Comparison of ENCODE assay signal across 1 cellular context in the genomic region with DNA sequence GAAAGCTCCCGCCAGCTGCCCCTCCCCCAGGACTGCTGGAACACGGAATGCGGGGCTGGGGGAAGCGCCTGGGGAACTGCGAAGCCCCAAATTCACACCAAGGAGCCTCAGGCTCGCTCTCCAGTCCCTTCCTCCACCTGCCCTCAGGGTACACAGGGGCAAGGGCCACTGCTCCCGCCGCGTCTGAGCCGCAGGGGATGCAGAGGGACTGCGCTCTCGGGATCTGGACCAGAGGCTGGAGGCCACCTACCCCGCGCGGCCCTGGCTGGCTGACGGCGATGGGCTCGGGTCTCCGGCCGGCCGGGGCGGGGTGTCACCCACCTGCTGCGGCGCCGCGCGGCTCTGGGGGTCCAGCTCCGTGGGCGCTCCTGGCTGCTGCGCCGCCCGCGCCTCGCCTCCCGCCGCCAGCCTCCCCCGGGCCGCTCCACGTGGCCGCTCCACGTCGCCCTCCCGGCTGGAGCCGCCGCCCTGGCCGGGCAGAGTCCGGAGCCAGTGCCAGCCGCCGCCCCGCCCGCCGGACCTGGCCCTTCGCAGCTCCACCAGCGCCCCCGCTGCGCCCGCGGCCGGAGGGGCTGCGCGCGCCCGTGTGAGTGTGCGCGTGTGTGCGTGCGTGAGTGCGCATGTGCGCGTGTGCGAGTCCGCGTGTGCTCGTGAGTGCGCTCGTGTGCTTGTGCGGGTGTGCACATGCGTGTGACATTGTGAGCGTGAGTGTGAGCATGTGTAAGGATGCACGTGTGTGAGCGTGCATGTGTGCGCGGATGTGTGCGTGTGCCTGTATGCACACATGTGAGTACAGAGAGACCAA.
TF ChIP-seq lines count a peak whose summit lies in the region.

A gene with protein sequence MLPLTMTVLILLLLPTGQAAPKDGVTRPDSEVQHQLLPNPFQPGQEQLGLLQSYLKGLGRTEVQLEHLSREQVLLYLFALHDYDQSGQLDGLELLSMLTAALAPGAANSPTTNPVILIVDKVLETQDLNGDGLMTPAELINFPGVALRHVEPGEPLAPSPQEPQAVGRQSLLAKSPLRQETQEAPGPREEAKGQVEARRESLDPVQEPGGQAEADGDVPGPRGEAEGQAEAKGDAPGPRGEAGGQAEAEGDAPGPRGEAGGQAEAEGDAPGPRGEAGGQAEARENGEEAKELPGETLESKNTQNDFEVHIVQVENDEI (minus strand): TSS at position 604 of the 805 bp plus-strand sequence. CDS start 14,762 bp downstream, outside the sequence.

TF ChIP-seq in GM23338, 12 proteins besides CTCF, POLR2A, EP300 and RAD21 (continued from another document):
- TF ChIP-seq, protein P1, sequence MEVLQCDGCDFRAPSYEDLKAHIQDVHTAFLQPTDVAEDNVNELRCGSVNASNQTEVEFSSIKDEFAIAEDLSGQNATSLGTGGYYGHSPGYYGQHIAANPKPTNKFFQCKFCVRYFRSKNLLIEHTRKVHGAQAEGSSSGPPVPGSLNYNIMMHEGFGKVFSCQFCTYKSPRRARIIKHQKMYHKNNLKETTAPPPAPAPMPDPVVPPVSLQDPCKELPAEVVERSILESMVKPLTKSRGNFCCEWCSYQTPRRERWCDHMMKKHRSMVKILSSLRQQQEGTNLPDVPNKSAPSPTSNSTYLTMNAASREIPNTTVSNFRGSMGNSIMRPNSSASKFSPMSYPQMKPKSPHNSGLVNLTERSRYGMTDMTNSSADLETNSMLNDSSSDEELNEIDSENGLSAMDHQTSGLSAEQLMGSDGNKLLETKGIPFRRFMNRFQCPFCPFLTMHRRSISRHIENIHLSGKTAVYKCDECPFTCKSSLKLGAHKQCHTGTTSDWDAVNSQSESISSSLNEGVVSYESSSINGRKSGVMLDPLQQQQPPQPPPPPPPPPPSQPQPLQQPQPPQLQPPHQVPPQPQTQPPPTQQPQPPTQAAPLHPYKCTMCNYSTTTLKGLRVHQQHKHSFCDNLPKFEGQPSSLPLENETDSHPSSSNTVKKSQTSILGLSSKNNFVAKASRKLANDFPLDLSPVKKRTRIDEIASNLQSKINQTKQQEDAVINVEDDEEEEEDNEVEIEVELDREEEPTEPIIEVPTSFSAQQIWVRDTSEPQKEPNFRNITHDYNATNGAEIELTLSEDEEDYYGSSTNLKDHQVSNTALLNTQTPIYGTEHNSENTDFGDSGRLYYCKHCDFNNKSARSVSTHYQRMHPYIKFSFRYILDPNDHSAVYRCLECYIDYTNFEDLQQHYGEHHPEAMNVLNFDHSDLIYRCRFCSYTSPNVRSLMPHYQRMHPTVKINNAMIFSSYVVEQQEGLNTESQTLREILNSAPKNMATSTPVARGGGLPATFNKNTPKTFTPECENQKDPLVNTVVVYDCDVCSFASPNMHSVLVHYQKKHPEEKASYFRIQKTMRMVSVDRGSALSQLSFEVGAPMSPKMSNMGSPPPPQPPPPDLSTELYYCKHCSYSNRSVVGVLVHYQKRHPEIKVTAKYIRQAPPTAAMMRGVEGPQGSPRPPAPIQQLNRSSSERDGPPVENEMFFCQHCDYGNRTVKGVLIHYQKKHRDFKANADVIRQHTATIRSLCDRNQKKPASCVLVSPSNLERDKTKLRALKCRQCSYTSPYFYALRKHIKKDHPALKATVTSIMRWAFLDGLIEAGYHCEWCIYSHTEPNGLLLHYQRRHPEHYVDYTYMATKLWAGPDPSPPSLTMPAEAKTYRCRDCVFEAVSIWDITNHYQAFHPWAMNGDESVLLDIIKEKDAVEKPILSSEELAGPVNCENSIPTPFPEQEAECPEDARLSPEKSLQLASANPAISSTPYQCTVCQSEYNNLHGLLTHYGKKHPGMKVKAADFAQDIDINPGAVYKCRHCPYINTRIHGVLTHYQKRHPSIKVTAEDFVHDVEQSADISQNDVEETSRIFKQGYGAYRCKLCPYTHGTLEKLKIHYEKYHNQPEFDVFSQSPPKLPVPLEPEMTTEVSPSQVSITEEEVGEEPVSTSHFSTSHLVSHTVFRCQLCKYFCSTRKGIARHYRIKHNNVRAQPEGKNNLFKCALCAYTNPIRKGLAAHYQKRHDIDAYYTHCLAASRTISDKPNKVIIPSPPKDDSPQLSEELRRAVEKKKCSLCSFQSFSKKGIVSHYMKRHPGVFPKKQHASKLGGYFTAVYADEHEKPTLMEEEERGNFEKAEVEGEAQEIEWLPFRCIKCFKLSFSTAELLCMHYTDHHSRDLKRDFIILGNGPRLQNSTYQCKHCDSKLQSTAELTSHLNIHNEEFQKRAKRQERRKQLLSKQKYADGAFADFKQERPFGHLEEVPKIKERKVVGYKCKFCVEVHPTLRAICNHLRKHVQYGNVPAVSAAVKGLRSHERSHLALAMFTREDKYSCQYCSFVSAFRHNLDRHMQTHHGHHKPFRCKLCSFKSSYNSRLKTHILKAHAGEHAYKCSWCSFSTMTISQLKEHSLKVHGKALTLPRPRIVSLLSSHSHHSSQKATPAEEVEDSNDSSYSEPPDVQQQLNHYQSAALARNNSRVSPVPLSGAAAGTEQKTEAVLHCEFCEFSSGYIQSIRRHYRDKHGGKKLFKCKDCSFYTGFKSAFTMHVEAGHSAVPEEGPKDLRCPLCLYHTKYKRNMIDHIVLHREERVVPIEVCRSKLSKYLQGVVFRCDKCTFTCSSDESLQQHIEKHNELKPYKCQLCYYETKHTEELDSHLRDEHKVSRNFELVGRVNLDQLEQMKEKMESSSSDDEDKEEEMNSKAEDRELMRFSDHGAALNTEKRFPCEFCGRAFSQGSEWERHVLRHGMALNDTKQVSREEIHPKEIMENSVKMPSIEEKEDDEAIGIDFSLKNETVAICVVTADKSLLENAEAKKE (CRISPR knock-in tag; IDR thresholded peaks at IDR 0.05) = no peak
- TF ChIP-seq JUNB (IDR thresholded peaks at IDR 0.05; ENCODE audit: unreplicated experiment) = no peak
- no peak for TF ChIP-seq NANOG (IDR thresholded peaks at IDR 0.05; ENCODE audit: borderline replicate concordance)
- TF ChIP-seq, protein P2, sequence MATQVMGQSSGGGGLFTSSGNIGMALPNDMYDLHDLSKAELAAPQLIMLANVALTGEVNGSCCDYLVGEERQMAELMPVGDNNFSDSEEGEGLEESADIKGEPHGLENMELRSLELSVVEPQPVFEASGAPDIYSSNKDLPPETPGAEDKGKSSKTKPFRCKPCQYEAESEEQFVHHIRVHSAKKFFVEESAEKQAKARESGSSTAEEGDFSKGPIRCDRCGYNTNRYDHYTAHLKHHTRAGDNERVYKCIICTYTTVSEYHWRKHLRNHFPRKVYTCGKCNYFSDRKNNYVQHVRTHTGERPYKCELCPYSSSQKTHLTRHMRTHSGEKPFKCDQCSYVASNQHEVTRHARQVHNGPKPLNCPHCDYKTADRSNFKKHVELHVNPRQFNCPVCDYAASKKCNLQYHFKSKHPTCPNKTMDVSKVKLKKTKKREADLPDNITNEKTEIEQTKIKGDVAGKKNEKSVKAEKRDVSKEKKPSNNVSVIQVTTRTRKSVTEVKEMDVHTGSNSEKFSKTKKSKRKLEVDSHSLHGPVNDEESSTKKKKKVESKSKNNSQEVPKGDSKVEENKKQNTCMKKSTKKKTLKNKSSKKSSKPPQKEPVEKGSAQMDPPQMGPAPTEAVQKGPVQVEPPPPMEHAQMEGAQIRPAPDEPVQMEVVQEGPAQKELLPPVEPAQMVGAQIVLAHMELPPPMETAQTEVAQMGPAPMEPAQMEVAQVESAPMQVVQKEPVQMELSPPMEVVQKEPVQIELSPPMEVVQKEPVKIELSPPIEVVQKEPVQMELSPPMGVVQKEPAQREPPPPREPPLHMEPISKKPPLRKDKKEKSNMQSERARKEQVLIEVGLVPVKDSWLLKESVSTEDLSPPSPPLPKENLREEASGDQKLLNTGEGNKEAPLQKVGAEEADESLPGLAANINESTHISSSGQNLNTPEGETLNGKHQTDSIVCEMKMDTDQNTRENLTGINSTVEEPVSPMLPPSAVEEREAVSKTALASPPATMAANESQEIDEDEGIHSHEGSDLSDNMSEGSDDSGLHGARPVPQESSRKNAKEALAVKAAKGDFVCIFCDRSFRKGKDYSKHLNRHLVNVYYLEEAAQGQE (IDR thresholded peaks at IDR 0.05; ENCODE audit: unreplicated experiment) = no peak
